ENCODE assay signal across 1 cellular context in the genomic region with DNA sequence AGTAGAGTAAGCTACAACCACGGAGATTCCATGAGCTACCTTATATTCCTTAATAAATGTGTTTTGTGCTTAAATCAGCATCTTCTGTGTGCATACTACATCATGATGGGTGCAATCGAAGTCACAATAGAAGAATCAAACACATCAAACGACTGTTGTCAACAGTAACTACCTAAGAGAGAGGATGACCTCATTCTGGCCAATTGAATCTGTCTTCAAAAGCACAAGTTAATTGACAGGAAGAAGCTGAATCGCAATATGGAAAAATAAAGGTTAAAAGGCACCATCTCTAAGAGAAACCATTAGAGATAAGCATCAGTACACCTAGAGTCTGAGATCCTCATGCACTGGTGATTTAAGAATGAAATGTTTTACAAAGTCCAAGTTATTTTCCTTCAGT.
TF ChIP-seq lines count a peak whose summit lies in the region.

No MANE protein-coding gene starts in this region.

TF ChIP-seq in WTC11, 78 proteins besides CTCF, POLR2A, EP300 and RAD21 (continued from another document):
- TF ChIP-seq, protein P1, sequence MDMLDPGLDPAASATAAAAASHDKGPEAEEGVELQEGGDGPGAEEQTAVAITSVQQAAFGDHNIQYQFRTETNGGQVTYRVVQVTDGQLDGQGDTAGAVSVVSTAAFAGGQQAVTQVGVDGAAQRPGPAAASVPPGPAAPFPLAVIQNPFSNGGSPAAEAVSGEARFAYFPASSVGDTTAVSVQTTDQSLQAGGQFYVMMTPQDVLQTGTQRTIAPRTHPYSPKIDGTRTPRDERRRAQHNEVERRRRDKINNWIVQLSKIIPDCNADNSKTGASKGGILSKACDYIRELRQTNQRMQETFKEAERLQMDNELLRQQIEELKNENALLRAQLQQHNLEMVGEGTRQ (CRISPR knock-in tag; IDR thresholded peaks at IDR 0.05) = no peak
- no peak for TF ChIP-seq NR1H2 (CRISPR knock-in tag; IDR thresholded peaks at IDR 0.05)
- no peak for TF ChIP-seq TEAD4 (CRISPR knock-in tag; IDR thresholded peaks at IDR 0.05)
- TF ChIP-seq CREM (CRISPR knock-in tag; IDR thresholded peaks at IDR 0.05) = no peak
- TF ChIP-seq, protein P2, sequence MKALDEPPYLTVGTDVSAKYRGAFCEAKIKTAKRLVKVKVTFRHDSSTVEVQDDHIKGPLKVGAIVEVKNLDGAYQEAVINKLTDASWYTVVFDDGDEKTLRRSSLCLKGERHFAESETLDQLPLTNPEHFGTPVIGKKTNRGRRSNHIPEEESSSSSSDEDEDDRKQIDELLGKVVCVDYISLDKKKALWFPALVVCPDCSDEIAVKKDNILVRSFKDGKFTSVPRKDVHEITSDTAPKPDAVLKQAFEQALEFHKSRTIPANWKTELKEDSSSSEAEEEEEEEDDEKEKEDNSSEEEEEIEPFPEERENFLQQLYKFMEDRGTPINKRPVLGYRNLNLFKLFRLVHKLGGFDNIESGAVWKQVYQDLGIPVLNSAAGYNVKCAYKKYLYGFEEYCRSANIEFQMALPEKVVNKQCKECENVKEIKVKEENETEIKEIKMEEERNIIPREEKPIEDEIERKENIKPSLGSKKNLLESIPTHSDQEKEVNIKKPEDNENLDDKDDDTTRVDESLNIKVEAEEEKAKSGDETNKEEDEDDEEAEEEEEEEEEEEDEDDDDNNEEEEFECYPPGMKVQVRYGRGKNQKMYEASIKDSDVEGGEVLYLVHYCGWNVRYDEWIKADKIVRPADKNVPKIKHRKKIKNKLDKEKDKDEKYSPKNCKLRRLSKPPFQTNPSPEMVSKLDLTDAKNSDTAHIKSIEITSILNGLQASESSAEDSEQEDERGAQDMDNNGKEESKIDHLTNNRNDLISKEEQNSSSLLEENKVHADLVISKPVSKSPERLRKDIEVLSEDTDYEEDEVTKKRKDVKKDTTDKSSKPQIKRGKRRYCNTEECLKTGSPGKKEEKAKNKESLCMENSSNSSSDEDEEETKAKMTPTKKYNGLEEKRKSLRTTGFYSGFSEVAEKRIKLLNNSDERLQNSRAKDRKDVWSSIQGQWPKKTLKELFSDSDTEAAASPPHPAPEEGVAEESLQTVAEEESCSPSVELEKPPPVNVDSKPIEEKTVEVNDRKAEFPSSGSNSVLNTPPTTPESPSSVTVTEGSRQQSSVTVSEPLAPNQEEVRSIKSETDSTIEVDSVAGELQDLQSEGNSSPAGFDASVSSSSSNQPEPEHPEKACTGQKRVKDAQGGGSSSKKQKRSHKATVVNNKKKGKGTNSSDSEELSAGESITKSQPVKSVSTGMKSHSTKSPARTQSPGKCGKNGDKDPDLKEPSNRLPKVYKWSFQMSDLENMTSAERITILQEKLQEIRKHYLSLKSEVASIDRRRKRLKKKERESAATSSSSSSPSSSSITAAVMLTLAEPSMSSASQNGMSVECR (CRISPR knock-in tag; IDR thresholded peaks at IDR 0.05; ENCODE audit: borderline replicate concordance) = no peak
- TF ChIP-seq ATF1 (CRISPR knock-in tag; IDR thresholded peaks at IDR 0.05) = no peak
- no peak for TF ChIP-seq ZBTB21 (CRISPR knock-in tag; IDR thresholded peaks at IDR 0.05; ENCODE audit: borderline replicate concordance)
- TF ChIP-seq, protein P3, sequence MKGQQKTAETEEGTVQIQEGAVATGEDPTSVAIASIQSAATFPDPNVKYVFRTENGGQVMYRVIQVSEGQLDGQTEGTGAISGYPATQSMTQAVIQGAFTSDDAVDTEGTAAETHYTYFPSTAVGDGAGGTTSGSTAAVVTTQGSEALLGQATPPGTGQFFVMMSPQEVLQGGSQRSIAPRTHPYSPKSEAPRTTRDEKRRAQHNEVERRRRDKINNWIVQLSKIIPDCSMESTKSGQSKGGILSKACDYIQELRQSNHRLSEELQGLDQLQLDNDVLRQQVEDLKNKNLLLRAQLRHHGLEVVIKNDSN (CRISPR knock-in tag; IDR thresholded peaks at IDR 0.05) = no peak
- no peak for TF ChIP-seq CREB1 (CRISPR knock-in tag; IDR thresholded peaks at IDR 0.05)
- TF ChIP-seq, protein P4, sequence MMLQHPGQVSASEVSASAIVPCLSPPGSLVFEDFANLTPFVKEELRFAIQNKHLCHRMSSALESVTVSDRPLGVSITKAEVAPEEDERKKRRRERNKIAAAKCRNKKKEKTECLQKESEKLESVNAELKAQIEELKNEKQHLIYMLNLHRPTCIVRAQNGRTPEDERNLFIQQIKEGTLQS (CRISPR knock-in tag; conservative IDR thresholded peaks at IDR 0.05) = no peak
- no peak for TF ChIP-seq PREB (CRISPR knock-in tag; IDR thresholded peaks at IDR 0.05; ENCODE audit: borderline replicate concordance)
- TF ChIP-seq ZNF396 (CRISPR knock-in tag; IDR thresholded peaks at IDR 0.05; ENCODE audit: borderline replicate concordance) = no peak
